ENCODE assay signal across 21 cellular contexts in the genomic region with DNA sequence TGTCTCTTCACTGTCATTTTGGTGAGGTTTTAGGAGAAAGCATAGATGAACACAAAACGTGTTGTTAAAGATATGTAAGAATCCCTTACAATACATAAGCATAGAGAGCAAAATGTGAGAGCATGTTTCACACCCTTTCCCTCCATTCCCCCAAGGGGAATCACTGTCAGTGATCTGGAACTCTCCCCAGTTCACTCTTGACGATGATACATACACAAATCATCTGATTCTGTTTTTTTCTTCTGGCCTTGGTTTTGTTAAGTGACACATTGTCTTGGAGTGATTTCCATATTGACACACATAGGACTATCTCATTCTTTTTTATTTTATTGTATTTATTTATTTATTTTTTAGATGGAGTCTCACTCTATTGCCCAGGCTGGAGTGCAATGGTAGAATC. TPM values are rescaled to one million over a fixed set of nuclear protein-coding genes. Genes with fewer than 3 reads are reported as not detected.
DNase-seq lines count a peak whose midpoint lies in the region; ATAC-seq and TF ChIP-seq lines count a peak whose summit lies in the region.
"Had no signal": no experiment of that assay in that cellular context is flagged by ENCODE, and none has a peak within 500 bp of the region (broad histone marks: within the 10 kb centered on the region; RNA-seq: fewer than 3 reads in every experiment).

No MANE protein-coding gene starts in this region.

- peak overlapping the region; percentile 39 for H3K27ac ChIP-seq in osteoblast (ENCODE audit: low read depth, low read length)
- H3K27ac ChIP-seq: SK-N-MC had no signal

- H3K79me2 ChIP-seq in osteoblast (ENCODE audit: insufficient read depth, low read length): no peaks in the 10 kb centered on the region

- H3K36me3 ChIP-seq in osteoblast (ENCODE audit: insufficient read depth, low read length): no peaks in the 10 kb centered on the region
- H3K36me3 ChIP-seq: MG63 had no signal

- peaks cover 8% of the 10 kb centered on the region for H3K4me1 ChIP-seq in osteoblast (ENCODE audit: insufficient read depth, low read length)

- no peak for TF ChIP-seq CTCF in osteoblast (IDR thresholded peaks at IDR 0.05; ENCODE audit: extremely low read depth, low read depth, low read length)

- DNase-seq in EH (ENCODE audit: low read depth) (peak; percentile 40), M059J (ENCODE audit: low read depth) (peak; percentile 31), fibroblast of gingiva (ENCODE audit: low read depth) (peak; percentile 29), osteoblast (ENCODE audit: insufficient read length, low spot score, missing footprints) (peak; percentile 21), NCI-H524 treated with DMSO at 0.1 percent for 48 hours (lab: John Stamatoyannopoulos, UW) (no peak), midbrain (lab: John Stamatoyannopoulos, UW) (no peak), NAMALWA (ENCODE audit: low spot score) (no peak)
- DNase-seq: ACHN; CD4-positive, CD25-positive, alpha-beta regulatory T cell; COR-L47; DMS 273 treated with DMSO at 0.1 percent for 48 hours; IMR-90; MG63; NCI-H1092; NCI-H146; NCI-H2081; NCI-H446 treated with DMSO at 0.1 percent for 48 hours; NCI-H82; SHP77 had no signal

- no peak for ATAC-seq in GM21528 (IDR thresholded peaks at IDR 0.05; ENCODE audit: low FRiP score, unreplicated experiment)

- no peak overlapping the region for H3K4me3 ChIP-seq in osteoblast (ENCODE audit: insufficient read depth, low read length)
- H3K4me3 ChIP-seq: MG63, SK-N-MC had no signal

- H3K9me3 ChIP-seq in osteoblast (ENCODE audit: low read depth, low read length): no peaks in the 10 kb centered on the region
- H3K9me3 ChIP-seq: MG63 had no signal

- no peak overlapping the region for H2AFZ ChIP-seq in osteoblast (ENCODE audit: low read length)

- H4K20me1 ChIP-seq in osteoblast (ENCODE audit: insufficient read depth, low read length): no peaks in the 10 kb centered on the region

- H3K4me2 ChIP-seq in osteoblast (ENCODE audit: insufficient read depth, low read length): no peak overlapping the region

- H3K27me3 ChIP-seq in osteoblast (ENCODE audit: insufficient read depth, low read length): no peaks in the 10 kb centered on the region
- H3K27me3 ChIP-seq: MG63 had no signal

RNA-seq across cellular contexts. Expression of a gene that starts 53.7 kb away (rescaled TPM):
- 14.6 and 22.8 TPM in 2 replicates for total RNA-seq in M059J (2014; rRNA removed; shearing (Covaris generic))
- 33.9 and 34.7 TPM in 2 replicates for total RNA-seq in osteoblast

Comparison
In these comparisons a context has a peak if more than half of its experiments do, and no peak if none do; other contexts are left out.
1. DNase-seq: peak in EH (single experiment), M059J (single experiment), fibroblast of gingiva (single experiment) and osteoblast (single experiment); none in NCI-H524 treated with DMSO at 0.1 percent for 48 hours (single experiment), midbrain (single experiment) and NAMALWA (single experiment).